Comparison of ENCODE assay signal across 9 cellular contexts in genomic region chrX:120213438-120214265, GRCh38. TPM values are rescaled to one million over a fixed set of nuclear protein-coding genes. Genes with fewer than 3 reads are reported as not detected.
DNase-seq lines count a peak whose midpoint lies in the region; ATAC-seq lines count a peak whose summit lies in the region.
"Had no signal": no experiment of that assay in that cellular context is flagged by ENCODE, and none has a peak within 500 bp of the region (broad histone marks: within the 10 kb centered on the region; RNA-seq: fewer than 3 reads in every experiment).

No MANE protein-coding gene starts in this region.

- no peak overlapping the region for H3K9ac ChIP-seq in SK-N-MC (ENCODE audit: insufficient read length)

- no peak overlapping the region for H3K4me3 ChIP-seq in SK-N-MC

- H3K36me3 ChIP-seq in SK-N-MC (ENCODE audit: insufficient read depth, low read length), result no peaks in the 10 kb centered on the region

- no peaks in the 10 kb centered on the region for H3K9me3 ChIP-seq in SK-N-MC (ENCODE audit: low read depth, low read length)

- no peaks in the 10 kb centered on the region for H3K36me3 Mint-ChIP-seq in activated naive CD4-positive, alpha-beta T cell treated with anti-CD3 and anti-CD28 coated beads, Interleukin-2, amount 50 U/mL, for 72 hours

- H3K27ac ChIP-seq in SK-N-MC, result no peak overlapping the region

- no peak overlapping the region for H3K27ac Mint-ChIP-seq in activated naive CD4-positive, alpha-beta T cell treated with anti-CD3 and anti-CD28 coated beads, Interleukin-2, amount 50 U/mL, for 72 hours

- ATAC-seq in GM19452 (IDR thresholded peaks at IDR 0.05; ENCODE audit: unreplicated experiment), result peak; percentile 64
- peak; percentile 58 to 63 for ATAC-seq in activated naive CD4-positive, alpha-beta T cell treated with anti-CD3 and anti-CD28 coated beads, Interleukin-2, amount 50 U/mL, for 72 hours
- ATAC-seq in GM18861 (IDR thresholded peaks at IDR 0.05; ENCODE audit: unreplicated experiment), result no peak

- H3K9me3 Mint-ChIP-seq in activated naive CD4-positive, alpha-beta T cell treated with anti-CD3 and anti-CD28 coated beads, Interleukin-2, amount 50 U/mL, for 72 hours, result no peaks in the 10 kb centered on the region

- DNase-seq in COLO668 (lab: John Stamatoyannopoulos, UW; ENCODE audit: unreplicated experiment) (peak; percentile 44), KG1 (lab: John Stamatoyannopoulos, UW) (peak; percentile 2), SK-N-MC (ENCODE audit: low read depth, low spot score) (peak; percentile 14), head of caudate nucleus (peak in 39 of 42 donors; percentile 13 to 84 (median 65)), putamen (ENCODE audit: low spot score) (peak; percentile 17)
- peak in 1 of 2 donors; percentile 52 for DNase-seq in activated naive CD4-positive, alpha-beta T cell treated with anti-CD3 and anti-CD28 coated beads, Interleukin-2, amount 50 U/mL, for 72 hours (ENCODE audit: low spot score in 2 of 2)

- intact Hi-C loops in head of caudate nucleus (cut with DNase I), result no loop called here

RNA-seq across cellular contexts. Expression of gene ZBTB33, which starts 37.0 kb away (rescaled TPM):
- total RNA-seq in activated naive CD4-positive, alpha-beta T cell treated with anti-CD3 and anti-CD28 coated beads, Interleukin-2, amount 50 U/mL, for 72 hours, result 10 to 100 TPM; 12.3 to 12.8 TPM

RNA-seq across cellular contexts. Expression of gene RHOXF2, which starts 55.2 kb away (rescaled TPM):
- total RNA-seq in activated naive CD4-positive, alpha-beta T cell treated with anti-CD3 and anti-CD28 coated beads, Interleukin-2, amount 50 U/mL, for 72 hours, result 1 to 10 TPM in 1 of 2 donors, not detected in 1; 2.0 TPM
- total RNA-seq: T-helper 2 cell treated with Interferon-gamma antibody and Interleukin-4, amounts not matched to agents 100 ng/mL and 5 ng/mL, for 36 hours had no signal
